Comparison of ENCODE assay signal across 32 cellular contexts in the genomic region with DNA sequence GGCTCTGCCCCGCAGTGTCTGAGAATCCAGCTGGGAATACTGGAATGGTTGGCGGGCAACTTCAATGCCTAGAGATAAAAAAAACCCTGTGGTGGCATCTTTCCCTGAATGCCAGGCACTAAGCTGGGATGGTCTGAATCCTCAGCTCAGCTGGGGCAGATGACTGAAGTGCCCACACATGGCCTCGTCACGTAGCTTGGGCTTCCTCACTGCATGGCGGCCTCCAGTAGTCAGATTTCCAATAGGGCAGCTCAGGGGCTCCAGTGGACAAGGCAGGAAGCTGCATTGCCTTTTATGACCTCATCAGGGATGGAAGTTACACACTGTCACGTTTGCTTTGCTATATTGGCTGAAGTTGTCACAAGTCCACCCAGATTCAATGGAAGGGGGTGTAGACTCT.
"Had no signal": no experiment of that assay in that cellular context is flagged by ENCODE, and none has a peak within 500 bp of the region (broad histone marks: within the 10 kb centered on the region; RNA-seq: fewer than 3 reads in every experiment).

No MANE protein-coding gene starts in this region.

- H3K27ac ChIP-seq: ascending aorta, cardiac muscle cell, colonic mucosa, WERI-Rb-1 had no signal

- H3K9me3 ChIP-seq: ascending aorta, colonic mucosa had no signal

- FAIRE-seq: bronchial epithelial cell had no signal

- H3K27me3 ChIP-seq: ascending aorta, cardiac muscle cell, colonic mucosa had no signal

- H3K4me1 ChIP-seq: ascending aorta, colonic mucosa had no signal

- DNase-seq: activated CD4-positive, alpha-beta memory T cell treated with anti-CD3 and anti-CD28 coated beads, Interleukin-2, amount 10 ng/mL, durations not matched to agents 7 days and 5 days; activated CD4-positive, alpha-beta T cell treated with anti-CD3 and anti-CD28 coated beads for 1 hour; activated CD4-positive, alpha-beta T cell treated with anti-CD3 and anti-CD28 coated beads for 36 hours; activated CD4-positive, alpha-beta T cell treated with anti-CD3 and anti-CD28 coated beads for 48 hours; activated CD4-positive, alpha-beta T cell treated with anti-CD3 and anti-CD28 coated beads, Interleukin-2, amount 10 ng/mL, durations not matched to agents 7 days and 5 days; activated CD4-positive, alpha-beta T cell treated with anti-CD3 and anti-CD28 coated beads, Interleukin-2, amount 50 U/mL, for 48 hours; activated CD4-positive, CD25-positive, alpha-beta regulatory T cell; activated CD8-positive, alpha-beta memory T cell treated with anti-CD3 and anti-CD28 coated beads for 24 hours; activated CD8-positive, alpha-beta memory T cell treated with anti-CD3 and anti-CD28 coated beads, Interleukin-2, amount 10 ng/mL, durations not matched to agents 7 days and 5 days; activated CD8-positive, alpha-beta memory T cell treated with anti-CD3 and anti-CD28 coated beads, Interleukin-2, amount 50 U/mL, for 48 hours; activated CD8-positive, alpha-beta T cell treated with anti-CD3 and anti-CD28 coated beads, Interleukin-2, amount 10 ng/mL, durations not matched to agents 7 days and 5 days; activated effector memory CD4-positive, alpha-beta T cell treated with Interleukin-2 at 50 U/mL for 16 hours; activated gamma-delta T cell; activated naive CD4-positive, alpha-beta T cell treated with anti-CD3 and anti-CD28 coated beads, Interleukin-2, amount 10 ng/mL, durations not matched to agents 7 days and 5 days; activated naive CD4-positive, alpha-beta T cell treated with Interleukin-2 at 50 U/mL for 16 hours; activated naive CD8-positive, alpha-beta T cell treated with anti-CD3 and anti-CD28 coated beads, Interleukin-2, amount 10 ng/mL, durations not matched to agents 7 days and 5 days; activated naive CD8-positive, alpha-beta T cell treated with anti-CD3 and anti-CD28 coated beads, Interleukin-2, amount 50 U/mL, for 24 hours; activated T-cell treated with anti-CD3 and anti-CD28 coated beads, Interleukin-2, amount 50 U/mL, for 24 hours; activated T-cell treated with anti-CD3 and anti-CD28 coated beads, Interleukin-2, amount 50 U/mL, for 48 hours; amygdala; anterior cingulate cortex; caudate nucleus; cerebellar nuclear complex; colonic mucosa; T-helper 2 cell; T-helper 9 cell; WERI-Rb-1 had no signal

- ATAC-seq: activated CD4-positive, alpha-beta T cell treated with anti-CD3 and anti-CD28 coated beads for 36 hours; activated CD4-positive, CD25-positive, alpha-beta regulatory T cell treated with anti-CD3 and anti-CD28 coated beads, Interleukin-2, amount 50 U/mL, for 24 hours; activated CD8-positive, alpha-beta memory T cell treated with anti-CD3 and anti-CD28 coated beads, Interleukin-2, amount 10 ng/mL, durations not matched to agents 7 days and 5 days; activated CD8-positive, alpha-beta T cell treated with anti-CD3 and anti-CD28 coated beads, Interleukin-2, amount 10 ng/mL, durations not matched to agents 7 days and 5 days; activated naive CD8-positive, alpha-beta T cell treated with anti-CD3 and anti-CD28 coated beads, Interleukin-2, amount 50 U/mL, for 24 hours; WTC11 had no signal

- H3K36me3 ChIP-seq: ascending aorta, cardiac muscle cell, colonic mucosa, WERI-Rb-1 had no signal

- H3K4me3 ChIP-seq: ascending aorta, cardiac muscle cell, colonic mucosa had no signal
